In genomic region chr1:5768014-5768413, GRCh38 we compare ENCODE assay signal across 20 cellular contexts.
DNase-seq lines count a peak whose midpoint lies in the region; ATAC-seq, FAIRE-seq and TF ChIP-seq lines count a peak whose summit lies in the region.
"Had no signal": no experiment of that assay in that cellular context is flagged by ENCODE, and none has a peak within 500 bp of the region (broad histone marks: within the 10 kb centered on the region; RNA-seq: fewer than 3 reads in every experiment).

No MANE protein-coding gene starts in this region.

- H3K9me2 ChIP-seq in neural cell (ENCODE audit: insufficient read depth, low read length) = no peaks in the 10 kb centered on the region
- H3K9me2 ChIP-seq: SK-N-SH had no signal

- FAIRE-seq in A549 (lab: Jason Lieb, UNC) (no peak), bronchial epithelial cell (lab: Jason Lieb, UNC) (peak; percentile 66)
- FAIRE-seq: H54 had no signal

- H3K27ac Mint-ChIP-seq in osteocyte (ENCODE audit: unreplicated experiment) = no peak overlapping the region
- H3K27ac Mint-ChIP-seq in activated naive CD4-positive, alpha-beta T cell treated with anti-CD3 and anti-CD28 coated beads, Interleukin-2, amount 10 ng/mL, durations not matched to agents 7 days and 5 days = no peak overlapping the region
- H3K27ac Mint-ChIP-seq: CD4-positive, CD25-positive, alpha-beta regulatory T cell had no signal

- TF ChIP-seq RAD21 in A549 (conservative IDR thresholded peaks at IDR 0.05 in 1 of 2, IDR thresholded peaks at IDR 0.05 in 1 of 2) (no peak), neural cell (conservative IDR thresholded peaks at IDR 0.05) (no peak)

- H3K9me3 Mint-ChIP-seq in osteocyte (ENCODE audit: unreplicated experiment) = peaks cover 4% of the 10 kb centered on the region
- peaks cover 8% of the 10 kb centered on the region for H3K9me3 Mint-ChIP-seq in activated naive CD4-positive, alpha-beta T cell treated with anti-CD3 and anti-CD28 coated beads, Interleukin-2, amount 10 ng/mL, durations not matched to agents 7 days and 5 days

- no peak overlapping the region for H3K4me3 Mint-ChIP-seq in osteocyte (ENCODE audit: unreplicated experiment)
- H3K4me3 Mint-ChIP-seq in activated naive CD4-positive, alpha-beta T cell treated with anti-CD3 and anti-CD28 coated beads, Interleukin-2, amount 10 ng/mL, durations not matched to agents 7 days and 5 days = no peak overlapping the region
- H3K4me3 Mint-ChIP-seq: CD4-positive, CD25-positive, alpha-beta regulatory T cell had no signal

- H4K20me1 ChIP-seq in neural cell (ENCODE audit: insufficient read depth) = no peaks in the 10 kb centered on the region

- H3K27me3 Mint-ChIP-seq in osteocyte (ENCODE audit: unreplicated experiment) = no peaks in the 10 kb centered on the region
- H3K27me3 Mint-ChIP-seq in activated naive CD4-positive, alpha-beta T cell treated with anti-CD3 and anti-CD28 coated beads, Interleukin-2, amount 10 ng/mL, durations not matched to agents 7 days and 5 days = peaks cover 35% of the 10 kb centered on the region

- no peak overlapping the region for H2AFZ ChIP-seq in neural cell (ENCODE audit: low read depth, low read length)
- H2AFZ ChIP-seq: PC-9 had no signal

- H3K4me2 ChIP-seq in A549 (no peak overlapping the region), neural cell (ENCODE audit: low read length) (no peak overlapping the region)
- H3K4me2 ChIP-seq: PC-9, SK-N-SH had no signal

- H3K79me2 ChIP-seq in neural cell (replicated peaks; ENCODE audit: insufficient read depth, low read length) = no peaks in the 10 kb centered on the region

- WGBS in A549 (ENCODE audit: missing lambda C conversion rate) = 28% methylated on average over 7 of the region's 10 CpGs

- H3K27ac ChIP-seq in A549 = no peak overlapping the region
- H3K27ac ChIP-seq in HUES48 (ENCODE audit: low read depth, low read length) = peak overlapping the region; percentile 43
- no peak overlapping the region for H3K27ac ChIP-seq in neural cell (ENCODE audit: low read length)
- H3K27ac ChIP-seq: PC-9 had no signal

- H3K4me1 Mint-ChIP-seq in osteocyte (ENCODE audit: unreplicated experiment) = no peaks in the 10 kb centered on the region
- H3K4me1 Mint-ChIP-seq in activated naive CD4-positive, alpha-beta T cell treated with anti-CD3 and anti-CD28 coated beads, Interleukin-2, amount 10 ng/mL, durations not matched to agents 7 days and 5 days = no peaks in the 10 kb centered on the region

- DNase-seq in A549 (ENCODE audit: low read depth in 1 of 2, low spot score in 1 of 2) = no peak
- no peak for DNase-seq in bronchial epithelial cell (ENCODE audit: low read depth)
- DNase-seq in activated gamma-delta T cell (lab: John Stamatoyannopoulos, UW) = no peak
- DNase-seq in osteocyte (ENCODE audit: extremely low spot score, unreplicated experiment) = no peak
- DNase-seq in activated naive CD4-positive, alpha-beta T cell treated with anti-CD3 and anti-CD28 coated beads, Interleukin-2, amount 10 ng/mL, durations not matched to agents 7 days and 5 days = no peak
- DNase-seq: Calu3; CD4-positive, CD25-positive, alpha-beta regulatory T cell; DMS79; GDM1; Karpas-422; NCI-H1417 treated with DMSO at 0.1 percent for 48 hours; NCI-H2029; NCI-H226; NCI-H69; PC-9; SK-N-SH had no signal

- H3K36me3 Mint-ChIP-seq in osteocyte (ENCODE audit: unreplicated experiment) = no peaks in the 10 kb centered on the region
- H3K36me3 Mint-ChIP-seq in activated naive CD4-positive, alpha-beta T cell treated with anti-CD3 and anti-CD28 coated beads, Interleukin-2, amount 10 ng/mL, durations not matched to agents 7 days and 5 days = no peaks in the 10 kb centered on the region
- H3K36me3 Mint-ChIP-seq: CD4-positive, CD25-positive, alpha-beta regulatory T cell had no signal

- H3K9ac ChIP-seq in HUES48 (ENCODE audit: low read depth, low read length) (no peak overlapping the region), neural cell (ENCODE audit: low read length) (no peak overlapping the region)
- H3K9ac ChIP-seq: SK-N-SH had no signal

- CTCF ChIA-PET in A549 (lab: Yijun Ruan, JAX) = no interaction called here
- CTCF ChIA-PET in activated naive CD4-positive, alpha-beta T cell treated with anti-CD3 and anti-CD28 coated beads, Interleukin-2, amount 10 ng/mL, durations not matched to agents 7 days and 5 days (lab: Charles Lee) = no interaction called here

- POLR2A ChIA-PET in A549 (lab: Yijun Ruan, JAX) = no interaction called here

- H3K36me3 ChIP-seq in HUES48 (ENCODE audit: control insufficient read depth, insufficient read depth, low read length) (no peaks in the 10 kb centered on the region), bronchial epithelial cell (ENCODE audit: control insufficient read depth, insufficient read depth, low read length) (no peaks in the 10 kb centered on the region), neural cell (ENCODE audit: insufficient read depth, low read length) (no peaks in the 10 kb centered on the region)

- no peak for TF ChIP-seq POLR2A in A549 (IDR thresholded peaks at IDR 0.05; ENCODE audit: low read length)

- no peak for TF ChIP-seq EP300 in A549 (IDR thresholded peaks at IDR 0.05)
- TF ChIP-seq EP300 in neural cell (conservative IDR thresholded peaks at IDR 0.05; ENCODE audit: poor library complexity, severe bottlenecking) = no peak

- H3K4me1 ChIP-seq in A549 (no peaks in the 10 kb centered on the region), HUES48 (ENCODE audit: control insufficient read depth, insufficient read depth, low read length) (peaks cover 34% of the 10 kb centered on the region)

- TF ChIP-seq CTCF in A549 (IDR thresholded peaks at IDR 0.05) = no peak
- no peak for TF ChIP-seq CTCF in bronchial epithelial cell (IDR thresholded peaks at IDR 0.05; ENCODE audit: insufficient read depth, low read length, severe bottlenecking)
- peak; percentile 11 for TF ChIP-seq CTCF in neural cell (IDR thresholded peaks at IDR 0.05; ENCODE audit: poor library complexity, severe bottlenecking)
- TF ChIP-seq CTCF in osteocyte (IDR thresholded peaks at IDR 0.05) = no peak

- no peaks in the 10 kb centered on the region; the same call in 2 of the 3 replicates for H3K9me3 ChIP-seq in A549
- H3K9me3 ChIP-seq in HUES48 (ENCODE audit: control insufficient read depth, insufficient read depth, low read length) = no peaks in the 10 kb centered on the region
- H3K9me3 ChIP-seq in neural cell (ENCODE audit: low read length) = no peaks in the 10 kb centered on the region
- H3K9me3 ChIP-seq: SK-N-SH had no signal

- H3F3A ChIP-seq in neural cell (ENCODE audit: insufficient read depth, low read length, poor library complexity, severe bottlenecking) = no peaks in the 10 kb centered on the region

- ATAC-seq in A549 = peak; percentile 73 to 77; a peak in 4 of 6 replicates
- ATAC-seq in GM18909 (IDR thresholded peaks at IDR 0.05; ENCODE audit: poor library complexity, unreplicated experiment) = no peak

- H3K4me3 ChIP-seq in A549 = no peak overlapping the region
- H3K4me3 ChIP-seq in HUES48 (ENCODE audit: low read depth, low read length) = no peak overlapping the region
- H3K4me3 ChIP-seq in bronchial epithelial cell (ENCODE audit: low read depth, low read length) = no peak overlapping the region
- no peak overlapping the region for H3K4me3 ChIP-seq in neural cell (ENCODE audit: low read length)
- H3K4me3 ChIP-seq: PC-9 had no signal

- no peaks in the 10 kb centered on the region for H3K27me3 ChIP-seq in HUES48 (ENCODE audit: control insufficient read depth, insufficient read depth, low read length)
- no peaks in the 10 kb centered on the region for H3K27me3 ChIP-seq in bronchial epithelial cell (ENCODE audit: control insufficient read depth, insufficient read depth, low read length)
- no peaks in the 10 kb centered on the region for H3K27me3 ChIP-seq in neural cell (ENCODE audit: insufficient read depth, low read depth, low read length)

TF ChIP-seq in A549, 52 proteins besides CTCF, POLR2A, EP300 and RAD21 (continues in another document):
- TF ChIP-seq PBX3 (IDR thresholded peaks at IDR 0.05) (no peak), RFX5 (IDR thresholded peaks at IDR 0.05) (no peak), KDM1A (IDR thresholded peaks at IDR 0.05; ENCODE audit: low read depth) (no peak), ZC3H11A (IDR thresholded peaks at IDR 0.05) (no peak), HOXB13 (CRISPR knock-in tag; IDR thresholded peaks at IDR 0.05; ENCODE audit: low read depth) (no peak), MAX (IDR thresholded peaks at IDR 0.05) (no peak), NFE2L2 (conservative IDR thresholded peaks at IDR 0.05; ENCODE audit: low read length) (no peak)

TF ChIP-seq in neural cell, 6 proteins besides CTCF, POLR2A, EP300 and RAD21:
- TF ChIP-seq EZH2 (IDR thresholded peaks at IDR 0.05; ENCODE audit: borderline replicate concordance, insufficient read depth, low read length, poor library complexity, severe bottlenecking) (no peak), MXI1 (conservative IDR thresholded peaks at IDR 0.05; ENCODE audit: poor library complexity, severe bottlenecking) (no peak), SMC3 (conservative IDR thresholded peaks at IDR 0.05; ENCODE audit: poor library complexity) (no peak), REST (IDR thresholded peaks at IDR 0.05; ENCODE audit: borderline replicate concordance) (no peak), TAF1 (IDR thresholded peaks at IDR 0.05; ENCODE audit: low read depth) (no peak), POLR2AphosphoS5 (IDR thresholded peaks at IDR 0.05) (no peak)
